In the genomic region with DNA sequence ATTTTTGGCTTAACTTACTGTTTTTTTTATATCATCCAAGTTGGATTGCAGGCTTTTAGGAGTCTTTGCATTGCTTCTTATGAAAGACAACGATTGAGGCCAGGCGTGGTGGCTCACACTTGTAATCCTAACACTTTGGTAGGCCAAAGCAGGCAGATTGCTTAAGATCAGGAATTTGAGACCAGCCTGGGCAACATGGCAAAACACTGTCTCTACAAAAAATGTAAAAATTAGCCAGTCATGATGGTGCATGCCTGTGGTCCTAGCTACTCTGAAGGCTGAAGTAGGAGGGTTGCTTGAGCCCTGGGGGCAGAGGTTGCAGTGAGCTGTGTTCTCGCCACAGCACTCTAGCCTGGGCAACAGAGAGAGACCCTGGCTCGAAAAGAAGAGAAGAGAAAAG, we compare ENCODE assay signal across 23 cellular contexts. TPM values are rescaled to one million over a fixed set of nuclear protein-coding genes. Genes with fewer than 3 reads are reported as not detected.
DNase-seq lines count a peak whose midpoint lies in the region; ATAC-seq and TF ChIP-seq lines count a peak whose summit lies in the region.
"Had no signal": no experiment of that assay in that cellular context is flagged by ENCODE, and none has a peak within 500 bp of the region (broad histone marks: within the 10 kb centered on the region; RNA-seq: fewer than 3 reads in every experiment).

No MANE protein-coding gene starts in this region.

- no peaks in the 10 kb centered on the region for H3K9me3 ChIP-seq in endodermal cell (ENCODE audit: control insufficient read depth, low read length)
- H3K9me3 ChIP-seq in subcutaneous abdominal adipose tissue (ENCODE audit: control insufficient read depth in 5 of 5, low read length in 5 of 5) = no peaks in the 10 kb centered on the region
- H3K9me3 ChIP-seq: left lung, psoas muscle, thyroid gland had no signal

- 91 to 96% methylated on average over 4 of the region's 4 CpGs for WGBS in endodermal cell (ENCODE audit: insufficient coverage in 1 of 2, insufficient read length in 1 of 2), 2 experiments

- no peak for ATAC-seq in HG03442 (IDR thresholded peaks at IDR 0.05; ENCODE audit: unreplicated experiment)
- ATAC-seq: activated naive CD8-positive, alpha-beta T cell treated with anti-CD3 and anti-CD28 coated beads, Interleukin-2, amount 50 U/mL, for 24 hours; K562; left lung; stimulated activated naive CD8-positive, alpha-beta T cell treated with anti-CD3 and anti-CD28 coated beads, Interleukin-15, Interleukin-2, amounts not matched to agents 100 U/mL and 50 U/mL, for 24 hours had no signal

- H3K27ac Mint-ChIP-seq in endodermal cell = peak overlapping the region; percentile 80
- H3K27ac Mint-ChIP-seq: activated B cell treated with CpG ODN at 0.5 μM for 24 hours; activated naive CD8-positive, alpha-beta T cell treated with anti-CD3 and anti-CD28 coated beads, Interleukin-2, amount 50 U/mL, for 24 hours had no signal

- H3K9ac ChIP-seq in endodermal cell (ENCODE audit: extremely low read depth, low read length, poor library complexity, severe bottlenecking) = no peak overlapping the region
- H3K9ac ChIP-seq in subcutaneous abdominal adipose tissue (ENCODE audit: low read length in 5 of 5) = no peak overlapping the region

- H3K36me3 ChIP-seq in endodermal cell (ENCODE audit: control insufficient read depth, insufficient read depth, low read length) (peaks cover 4% of the 10 kb centered on the region), subcutaneous abdominal adipose tissue (ENCODE audit: control insufficient read depth in 5 of 5, insufficient read depth in 5 of 5, low read length in 5 of 5) (peaks cover 0 to 4% (median 0%) of the 10 kb centered on the region in 5 donors)
- H3K36me3 ChIP-seq: left lung, thyroid gland had no signal

- peaks cover 2% of the 10 kb centered on the region for H3K4me1 Mint-ChIP-seq in endodermal cell
- H3K4me1 Mint-ChIP-seq: activated B cell treated with CpG ODN at 0.5 μM for 24 hours had no signal

- H3K4me1 ChIP-seq in endodermal cell (ENCODE audit: control insufficient read depth, insufficient read depth, low read length) (no peaks in the 10 kb centered on the region), subcutaneous abdominal adipose tissue (ENCODE audit: control insufficient read depth in 5 of 5, insufficient read depth in 5 of 5, low read length in 5 of 5) (peaks cover 0 to 4% (median 0%) of the 10 kb centered on the region in 5 donors)
- H3K4me1 ChIP-seq: left lung, thyroid gland had no signal

- H3K27me3 ChIP-seq in endodermal cell (ENCODE audit: control insufficient read depth, insufficient read depth, low read length, poor library complexity, severe bottlenecking) (no peaks in the 10 kb centered on the region), subcutaneous abdominal adipose tissue (ENCODE audit: control insufficient read depth in 5 of 5, insufficient read depth in 4 of 5, low read length in 5 of 5) (no peaks in the 10 kb centered on the region)
- H3K27me3 ChIP-seq: dorsolateral prefrontal cortex, left lung, thyroid gland had no signal

- no peak for TF ChIP-seq CTCF in endodermal cell (conservative IDR thresholded peaks at IDR 0.05)

- peak; percentile 30 for DNase-seq in RPMI7951 (ENCODE audit: low read depth)
- no peak for DNase-seq in endodermal cell
- peak; percentile 76 for DNase-seq in islet precursor cell
- no peak for DNase-seq in stimulated activated CD4-positive, alpha-beta T cell treated with anti-CD3 and anti-CD28 coated beads, Interleukin-4, amount 100 ng/mL, for 4 hours
- no peak for DNase-seq in NCI-H748 treated with DMSO at 0.1 percent for 48 hours (lab: John Stamatoyannopoulos, UW)
- DNase-seq: activated B cell treated with CpG ODN at 0.5 μM for 24 hours; activated CD4-positive, alpha-beta T cell treated with anti-CD3 and anti-CD28 coated beads, Interleukin-2, amount 50 U/mL, for 4 hours; activated naive CD8-positive, alpha-beta T cell treated with anti-CD3 and anti-CD28 coated beads, Interleukin-2, amount 50 U/mL, for 24 hours; dorsolateral prefrontal cortex; HCEC 1CT; left lung; NCI-H1436 treated with DMSO at 0.1 percent for 48 hours; NCI-H2171 treated with DMSO at 0.1 percent for 48 hours; NCI-H526 treated with DMSO at 0.1 percent for 48 hours; psoas muscle; Right ventricle myocardium superior; small intestine; stimulated activated naive CD8-positive, alpha-beta T cell treated with anti-CD3 and anti-CD28 coated beads, Interleukin-15, Interleukin-2, amounts not matched to agents 100 U/mL and 50 U/mL, for 24 hours; T1000; thyroid gland had no signal

- H3K27ac ChIP-seq in endodermal cell (ENCODE audit: low read depth, low read length) = no peak overlapping the region
- peak overlapping the region; percentile 7 for H3K27ac ChIP-seq in subcutaneous abdominal adipose tissue (ENCODE audit: low read depth, low read length)
- H3K27ac ChIP-seq: left lung, thyroid gland had no signal

- no peak overlapping the region for H3K4me3 Mint-ChIP-seq in endodermal cell
- H3K4me3 Mint-ChIP-seq: activated B cell treated with CpG ODN at 0.5 μM for 24 hours; activated naive CD8-positive, alpha-beta T cell treated with anti-CD3 and anti-CD28 coated beads, Interleukin-2, amount 50 U/mL, for 24 hours had no signal

- no peaks in the 10 kb centered on the region for H3K9me3 Mint-ChIP-seq in endodermal cell
- H3K9me3 Mint-ChIP-seq: activated B cell treated with CpG ODN at 0.5 μM for 24 hours; activated naive CD8-positive, alpha-beta T cell treated with anti-CD3 and anti-CD28 coated beads, Interleukin-2, amount 50 U/mL, for 24 hours had no signal

- H3K4me3 ChIP-seq in endodermal cell (ENCODE audit: low read length) = no peak overlapping the region
- H3K4me3 ChIP-seq in subcutaneous abdominal adipose tissue (ENCODE audit: low read depth in 1 of 5, low read length in 5 of 5) = no peak overlapping the region
- H3K4me3 ChIP-seq: dorsolateral prefrontal cortex, K562, left lung, psoas muscle, thyroid gland had no signal

- peaks cover 11% of the 10 kb centered on the region for H3K36me3 Mint-ChIP-seq in endodermal cell (ENCODE audit: low read depth)

- no peaks in the 10 kb centered on the region for H3K27me3 Mint-ChIP-seq in endodermal cell (ENCODE audit: insufficient read depth)
- H3K27me3 Mint-ChIP-seq: activated B cell treated with CpG ODN at 0.5 μM for 24 hours; activated naive CD8-positive, alpha-beta T cell treated with anti-CD3 and anti-CD28 coated beads, Interleukin-2, amount 50 U/mL, for 24 hours had no signal

RNA-seq across cellular contexts. Expression of a gene that starts 56.6 kb away (rescaled TPM):
- 30.4 and 36.7 TPM in 2 replicates for total RNA-seq in RPMI7951 (2014; rRNA removed; shearing (Covaris generic))
- total RNA-seq in endodermal cell = 10 to 100 TPM; 20.1 to 24.4 TPM
- polyA plus RNA-seq in endodermal cell (2013, experiment 1 of 2) = 22.8 TPM
- polyA plus RNA-seq in endodermal cell (2013, experiment 2 of 2) = 19.1 TPM

Comparison
In these comparisons a context has a peak if more than half of its experiments do, and no peak if none do; other contexts are left out.
1. DNase-seq: peak in RPMI7951 (single experiment) and islet precursor cell (single experiment); none in endodermal cell (single experiment), stimulated activated CD4-positive, alpha-beta T cell treated with anti-CD3 and anti-CD28 coated beads, Interleukin-4, amount 100 ng/mL, for 4 hours (0 of 2) and NCI-H748 treated with DMSO at 0.1 percent for 48 hours (single experiment).